Comparison of ENCODE assay signal across 1 cellular context in the genomic region with DNA sequence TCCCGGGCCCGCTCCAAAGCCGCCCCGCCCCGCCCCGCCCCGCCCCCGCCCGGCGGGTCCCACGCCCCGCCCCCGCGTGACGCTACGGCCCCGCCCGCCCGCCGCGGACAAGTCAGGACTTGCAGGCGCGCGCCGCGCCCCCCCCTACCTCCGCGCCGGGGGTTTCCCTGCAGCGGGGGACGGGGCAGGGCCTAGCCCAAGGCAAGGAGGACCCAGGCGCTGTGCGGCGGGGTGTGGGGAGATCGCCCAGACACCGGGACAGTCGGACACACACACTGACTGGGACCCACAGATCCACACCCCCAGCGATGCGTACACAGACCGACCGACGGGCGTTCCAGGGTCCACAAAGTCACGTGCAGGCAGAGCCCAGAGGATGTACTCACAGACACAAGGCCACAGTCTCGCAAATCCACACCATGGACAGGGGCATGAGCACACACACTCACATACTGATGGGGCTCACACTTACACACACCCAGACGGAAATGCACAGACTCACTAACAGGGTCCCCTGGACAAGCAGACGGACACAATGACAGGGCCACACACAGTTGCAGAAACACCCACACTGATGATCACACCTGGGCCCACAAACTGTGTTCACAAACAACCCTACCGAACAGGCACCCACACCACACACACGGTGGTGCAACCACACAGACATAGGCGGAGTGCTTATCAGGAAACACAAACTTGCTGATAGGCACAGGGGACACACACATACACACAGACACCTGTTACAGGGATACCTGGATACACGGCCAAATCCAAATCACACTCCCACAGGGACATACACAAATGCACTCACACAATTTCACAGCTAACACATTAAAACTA.
A peak's percentile ranks its signal among the peaks of the same experiment; 100 is the strongest.
TF ChIP-seq lines count a peak whose summit lies in the region.

No MANE protein-coding gene starts in this region.

TF ChIP-seq in GM12878, 131 proteins besides CTCF, POLR2A, EP300 and RAD21 (continued from another document and continues in another):
- TF ChIP-seq ZNF24 (IDR thresholded peaks at IDR 0.05) (no peak), FOXM1 (IDR thresholded peaks at IDR 0.05; ENCODE audit: low read depth, low read length) (no peak), CHD2 (IDR thresholded peaks at IDR 0.05; ENCODE audit: borderline replicate concordance, low read depth, low read length) (peak; percentile 79), KDM1A (IDR thresholded peaks at IDR 0.05; ENCODE audit: borderline replicate concordance) (no peak), CBX3 (IDR thresholded peaks at IDR 0.05; ENCODE audit: borderline replicate concordance, low read depth) (no peak), MTA3 (IDR thresholded peaks at IDR 0.05; ENCODE audit: borderline replicate concordance, low read length) (no peak), LARP7 (IDR thresholded peaks at IDR 0.05) (peak; percentile 64), PAX5 (IDR thresholded peaks at IDR 0.05; ENCODE audit: borderline replicate concordance, low read depth, low read length) (peak; percentile 75), EED (IDR thresholded peaks at IDR 0.05; ENCODE audit: low read depth) (0 out of 2 replicates have a peak, but pooled peaks have one; percentile 19), NFYA (IDR thresholded peaks at IDR 0.05; ENCODE audit: borderline replicate concordance, low read depth, low read length) (no peak), ZZZ3 (IDR thresholded peaks at IDR 0.05; ENCODE audit: control insufficient read depth, insufficient read length, low read depth) (no peak), TCF3 (IDR thresholded peaks at IDR 0.05; ENCODE audit: borderline replicate concordance, insufficient read depth, low read depth, low read length) (peak; percentile 51; the same call in 1 of the 2 replicates), SMARCA5 (IDR thresholded peaks at IDR 0.05) (peak; percentile 38; the same call in 1 of the 2 replicates), CBX5 (IDR thresholded peaks at IDR 0.05; ENCODE audit: low read depth) (no peak), CHD4 (IDR thresholded peaks at IDR 0.05) (no peak), RAD51 (IDR thresholded peaks at IDR 0.05) (peak; percentile 74; the same call in 1 of the 2 replicates), RUNX3 (IDR thresholded peaks at IDR 0.05; ENCODE audit: low read length) (no peak; the same call in 1 of the 2 replicates), HCFC1 (IDR thresholded peaks at IDR 0.05; ENCODE audit: low read length) (no peak), TARDBP (IDR thresholded peaks at IDR 0.05; ENCODE audit: borderline replicate concordance) (0 out of 2 replicates have a peak, but pooled peaks have one; percentile 73), HDGF (IDR thresholded peaks at IDR 0.05) (peak; percentile 96), CEBPB (IDR thresholded peaks at IDR 0.05; ENCODE audit: borderline replicate concordance in 1 of 2, low read depth in 2 of 2, low read length in 2 of 2) (no peak), HDAC6 (IDR thresholded peaks at IDR 0.05; ENCODE audit: unreplicated experiment) (no peak), IKZF2 (IDR thresholded peaks at IDR 0.05) (peak; percentile 23 to 59; a peak in 2 of 4 replicates), NR2C2 (IDR thresholded peaks at IDR 0.05; ENCODE audit: borderline replicate concordance, control insufficient read depth, insufficient read length, low read depth) (no peak), NR2F1 (conservative IDR thresholded peaks at IDR 0.05) (no peak), EGR1 (IDR thresholded peaks at IDR 0.05; ENCODE audit: borderline replicate concordance in 1 of 2, low read depth in 2 of 2, low read length in 2 of 2) (peak in 1 of 2 experiments; percentile 73; a peak in 2 of 3 replicates), SUPT20H (IDR thresholded peaks at IDR 0.05; ENCODE audit: borderline replicate concordance, control insufficient read depth, low read depth, low read length) (no peak), TBL1XR1 (IDR thresholded peaks at IDR 0.05; ENCODE audit: low read depth, low read length) (peak; percentile 72; the same call in 1 of the 2 replicates), MTA2 (IDR thresholded peaks at IDR 0.05; ENCODE audit: low read depth) (peak; percentile 45), POU2F2 (IDR thresholded peaks at IDR 0.05; ENCODE audit: borderline replicate concordance, low read depth, low read length) (peak; percentile 55; the same call in 1 of the 3 replicates), JUNB (IDR thresholded peaks at IDR 0.05) (no peak)
- TF ChIP-seq, protein P1, sequence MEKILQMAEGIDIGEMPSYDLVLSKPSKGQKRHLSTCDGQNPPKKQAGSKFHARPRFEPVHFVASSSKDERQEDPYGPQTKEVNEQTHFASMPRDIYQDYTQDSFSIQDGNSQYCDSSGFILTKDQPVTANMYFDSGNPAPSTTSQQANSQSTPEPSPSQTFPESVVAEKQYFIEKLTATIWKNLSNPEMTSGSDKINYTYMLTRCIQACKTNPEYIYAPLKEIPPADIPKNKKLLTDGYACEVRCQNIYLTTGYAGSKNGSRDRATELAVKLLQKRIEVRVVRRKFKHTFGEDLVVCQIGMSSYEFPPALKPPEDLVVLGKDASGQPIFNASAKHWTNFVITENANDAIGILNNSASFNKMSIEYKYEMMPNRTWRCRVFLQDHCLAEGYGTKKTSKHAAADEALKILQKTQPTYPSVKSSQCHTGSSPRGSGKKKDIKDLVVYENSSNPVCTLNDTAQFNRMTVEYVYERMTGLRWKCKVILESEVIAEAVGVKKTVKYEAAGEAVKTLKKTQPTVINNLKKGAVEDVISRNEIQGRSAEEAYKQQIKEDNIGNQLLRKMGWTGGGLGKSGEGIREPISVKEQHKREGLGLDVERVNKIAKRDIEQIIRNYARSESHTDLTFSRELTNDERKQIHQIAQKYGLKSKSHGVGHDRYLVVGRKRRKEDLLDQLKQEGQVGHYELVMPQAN (conservative IDR thresholded peaks at IDR 0.05), result peak; percentile 28; the same call in 1 of the 2 replicates
- TF ChIP-seq, protein P2, sequence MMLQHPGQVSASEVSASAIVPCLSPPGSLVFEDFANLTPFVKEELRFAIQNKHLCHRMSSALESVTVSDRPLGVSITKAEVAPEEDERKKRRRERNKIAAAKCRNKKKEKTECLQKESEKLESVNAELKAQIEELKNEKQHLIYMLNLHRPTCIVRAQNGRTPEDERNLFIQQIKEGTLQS (IDR thresholded peaks at IDR 0.05; ENCODE audit: borderline replicate concordance, extremely low read depth, low read depth, low read length), result no peak
- TF ChIP-seq, protein P3, sequence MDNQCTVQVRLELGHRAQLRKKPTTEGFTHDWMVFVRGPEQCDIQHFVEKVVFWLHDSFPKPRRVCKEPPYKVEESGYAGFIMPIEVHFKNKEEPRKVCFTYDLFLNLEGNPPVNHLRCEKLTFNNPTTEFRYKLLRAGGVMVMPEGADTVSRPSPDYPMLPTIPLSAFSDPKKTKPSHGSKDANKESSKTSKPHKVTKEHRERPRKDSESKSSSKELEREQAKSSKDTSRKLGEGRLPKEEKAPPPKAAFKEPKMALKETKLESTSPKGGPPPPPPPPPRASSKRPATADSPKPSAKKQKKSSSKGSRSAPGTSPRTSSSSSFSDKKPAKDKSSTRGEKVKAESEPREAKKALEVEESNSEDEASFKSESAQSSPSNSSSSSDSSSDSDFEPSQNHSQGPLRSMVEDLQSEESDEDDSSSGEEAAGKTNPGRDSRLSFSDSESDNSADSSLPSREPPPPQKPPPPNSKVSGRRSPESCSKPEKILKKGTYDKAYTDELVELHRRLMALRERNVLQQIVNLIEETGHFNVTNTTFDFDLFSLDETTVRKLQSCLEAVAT (IDR thresholded peaks at IDR 0.05), result peak; percentile 86; the same call in 1 of the 2 replicates
- TF ChIP-seq, protein P4, sequence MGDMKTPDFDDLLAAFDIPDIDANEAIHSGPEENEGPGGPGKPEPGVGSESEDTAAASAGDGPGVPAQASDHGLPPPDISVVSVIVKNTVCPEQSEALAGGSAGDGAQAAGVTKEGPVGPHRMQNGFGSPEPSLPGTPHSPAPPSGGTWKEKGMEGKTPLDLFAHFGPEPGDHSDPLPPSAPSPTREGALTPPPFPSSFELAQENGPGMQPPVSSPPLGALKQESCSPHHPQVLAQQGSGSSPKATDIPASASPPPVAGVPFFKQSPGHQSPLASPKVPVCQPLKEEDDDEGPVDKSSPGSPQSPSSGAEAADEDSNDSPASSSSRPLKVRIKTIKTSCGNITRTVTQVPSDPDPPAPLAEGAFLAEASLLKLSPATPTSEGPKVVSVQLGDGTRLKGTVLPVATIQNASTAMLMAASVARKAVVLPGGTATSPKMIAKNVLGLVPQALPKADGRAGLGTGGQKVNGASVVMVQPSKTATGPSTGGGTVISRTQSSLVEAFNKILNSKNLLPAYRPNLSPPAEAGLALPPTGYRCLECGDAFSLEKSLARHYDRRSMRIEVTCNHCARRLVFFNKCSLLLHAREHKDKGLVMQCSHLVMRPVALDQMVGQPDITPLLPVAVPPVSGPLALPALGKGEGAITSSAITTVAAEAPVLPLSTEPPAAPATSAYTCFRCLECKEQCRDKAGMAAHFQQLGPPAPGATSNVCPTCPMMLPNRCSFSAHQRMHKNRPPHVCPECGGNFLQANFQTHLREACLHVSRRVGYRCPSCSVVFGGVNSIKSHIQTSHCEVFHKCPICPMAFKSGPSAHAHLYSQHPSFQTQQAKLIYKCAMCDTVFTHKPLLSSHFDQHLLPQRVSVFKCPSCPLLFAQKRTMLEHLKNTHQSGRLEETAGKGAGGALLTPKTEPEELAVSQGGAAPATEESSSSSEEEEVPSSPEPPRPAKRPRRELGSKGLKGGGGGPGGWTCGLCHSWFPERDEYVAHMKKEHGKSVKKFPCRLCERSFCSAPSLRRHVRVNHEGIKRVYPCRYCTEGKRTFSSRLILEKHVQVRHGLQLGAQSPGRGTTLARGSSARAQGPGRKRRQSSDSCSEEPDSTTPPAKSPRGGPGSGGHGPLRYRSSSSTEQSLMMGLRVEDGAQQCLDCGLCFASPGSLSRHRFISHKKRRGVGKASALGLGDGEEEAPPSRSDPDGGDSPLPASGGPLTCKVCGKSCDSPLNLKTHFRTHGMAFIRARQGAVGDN (IDR thresholded peaks at IDR 0.05), result peak; percentile 81; the same call in 1 of the 2 replicates
- TF ChIP-seq, protein P5, sequence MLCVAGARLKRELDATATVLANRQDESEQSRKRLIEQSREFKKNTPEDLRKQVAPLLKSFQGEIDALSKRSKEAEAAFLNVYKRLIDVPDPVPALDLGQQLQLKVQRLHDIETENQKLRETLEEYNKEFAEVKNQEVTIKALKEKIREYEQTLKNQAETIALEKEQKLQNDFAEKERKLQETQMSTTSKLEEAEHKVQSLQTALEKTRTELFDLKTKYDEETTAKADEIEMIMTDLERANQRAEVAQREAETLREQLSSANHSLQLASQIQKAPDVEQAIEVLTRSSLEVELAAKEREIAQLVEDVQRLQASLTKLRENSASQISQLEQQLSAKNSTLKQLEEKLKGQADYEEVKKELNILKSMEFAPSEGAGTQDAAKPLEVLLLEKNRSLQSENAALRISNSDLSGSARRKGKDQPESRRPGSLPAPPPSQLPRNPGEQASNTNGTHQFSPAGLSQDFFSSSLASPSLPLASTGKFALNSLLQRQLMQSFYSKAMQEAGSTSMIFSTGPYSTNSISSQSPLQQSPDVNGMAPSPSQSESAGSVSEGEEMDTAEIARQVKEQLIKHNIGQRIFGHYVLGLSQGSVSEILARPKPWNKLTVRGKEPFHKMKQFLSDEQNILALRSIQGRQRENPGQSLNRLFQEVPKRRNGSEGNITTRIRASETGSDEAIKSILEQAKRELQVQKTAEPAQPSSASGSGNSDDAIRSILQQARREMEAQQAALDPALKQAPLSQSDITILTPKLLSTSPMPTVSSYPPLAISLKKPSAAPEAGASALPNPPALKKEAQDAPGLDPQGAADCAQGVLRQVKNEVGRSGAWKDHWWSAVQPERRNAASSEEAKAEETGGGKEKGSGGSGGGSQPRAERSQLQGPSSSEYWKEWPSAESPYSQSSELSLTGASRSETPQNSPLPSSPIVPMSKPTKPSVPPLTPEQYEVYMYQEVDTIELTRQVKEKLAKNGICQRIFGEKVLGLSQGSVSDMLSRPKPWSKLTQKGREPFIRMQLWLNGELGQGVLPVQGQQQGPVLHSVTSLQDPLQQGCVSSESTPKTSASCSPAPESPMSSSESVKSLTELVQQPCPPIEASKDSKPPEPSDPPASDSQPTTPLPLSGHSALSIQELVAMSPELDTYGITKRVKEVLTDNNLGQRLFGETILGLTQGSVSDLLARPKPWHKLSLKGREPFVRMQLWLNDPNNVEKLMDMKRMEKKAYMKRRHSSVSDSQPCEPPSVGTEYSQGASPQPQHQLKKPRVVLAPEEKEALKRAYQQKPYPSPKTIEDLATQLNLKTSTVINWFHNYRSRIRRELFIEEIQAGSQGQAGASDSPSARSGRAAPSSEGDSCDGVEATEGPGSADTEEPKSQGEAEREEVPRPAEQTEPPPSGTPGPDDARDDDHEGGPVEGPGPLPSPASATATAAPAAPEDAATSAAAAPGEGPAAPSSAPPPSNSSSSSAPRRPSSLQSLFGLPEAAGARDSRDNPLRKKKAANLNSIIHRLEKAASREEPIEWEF (IDR thresholded peaks at IDR 0.05; ENCODE audit: insufficient replicate concordance, low read depth, low read length), result no peak
- TF ChIP-seq, protein P6, sequence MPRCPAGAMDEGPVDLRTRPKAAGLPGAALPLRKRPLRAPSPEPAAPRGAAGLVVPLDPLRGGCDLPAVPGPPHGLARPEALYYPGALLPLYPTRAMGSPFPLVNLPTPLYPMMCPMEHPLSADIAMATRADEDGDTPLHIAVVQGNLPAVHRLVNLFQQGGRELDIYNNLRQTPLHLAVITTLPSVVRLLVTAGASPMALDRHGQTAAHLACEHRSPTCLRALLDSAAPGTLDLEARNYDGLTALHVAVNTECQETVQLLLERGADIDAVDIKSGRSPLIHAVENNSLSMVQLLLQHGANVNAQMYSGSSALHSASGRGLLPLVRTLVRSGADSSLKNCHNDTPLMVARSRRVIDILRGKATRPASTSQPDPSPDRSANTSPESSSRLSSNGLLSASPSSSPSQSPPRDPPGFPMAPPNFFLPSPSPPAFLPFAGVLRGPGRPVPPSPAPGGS (IDR thresholded peaks at IDR 0.05; ENCODE audit: borderline replicate concordance, insufficient read depth, low read depth, low read length, poor library complexity, severe bottlenecking), result peak; percentile 95
- TF ChIP-seq, protein P7, sequence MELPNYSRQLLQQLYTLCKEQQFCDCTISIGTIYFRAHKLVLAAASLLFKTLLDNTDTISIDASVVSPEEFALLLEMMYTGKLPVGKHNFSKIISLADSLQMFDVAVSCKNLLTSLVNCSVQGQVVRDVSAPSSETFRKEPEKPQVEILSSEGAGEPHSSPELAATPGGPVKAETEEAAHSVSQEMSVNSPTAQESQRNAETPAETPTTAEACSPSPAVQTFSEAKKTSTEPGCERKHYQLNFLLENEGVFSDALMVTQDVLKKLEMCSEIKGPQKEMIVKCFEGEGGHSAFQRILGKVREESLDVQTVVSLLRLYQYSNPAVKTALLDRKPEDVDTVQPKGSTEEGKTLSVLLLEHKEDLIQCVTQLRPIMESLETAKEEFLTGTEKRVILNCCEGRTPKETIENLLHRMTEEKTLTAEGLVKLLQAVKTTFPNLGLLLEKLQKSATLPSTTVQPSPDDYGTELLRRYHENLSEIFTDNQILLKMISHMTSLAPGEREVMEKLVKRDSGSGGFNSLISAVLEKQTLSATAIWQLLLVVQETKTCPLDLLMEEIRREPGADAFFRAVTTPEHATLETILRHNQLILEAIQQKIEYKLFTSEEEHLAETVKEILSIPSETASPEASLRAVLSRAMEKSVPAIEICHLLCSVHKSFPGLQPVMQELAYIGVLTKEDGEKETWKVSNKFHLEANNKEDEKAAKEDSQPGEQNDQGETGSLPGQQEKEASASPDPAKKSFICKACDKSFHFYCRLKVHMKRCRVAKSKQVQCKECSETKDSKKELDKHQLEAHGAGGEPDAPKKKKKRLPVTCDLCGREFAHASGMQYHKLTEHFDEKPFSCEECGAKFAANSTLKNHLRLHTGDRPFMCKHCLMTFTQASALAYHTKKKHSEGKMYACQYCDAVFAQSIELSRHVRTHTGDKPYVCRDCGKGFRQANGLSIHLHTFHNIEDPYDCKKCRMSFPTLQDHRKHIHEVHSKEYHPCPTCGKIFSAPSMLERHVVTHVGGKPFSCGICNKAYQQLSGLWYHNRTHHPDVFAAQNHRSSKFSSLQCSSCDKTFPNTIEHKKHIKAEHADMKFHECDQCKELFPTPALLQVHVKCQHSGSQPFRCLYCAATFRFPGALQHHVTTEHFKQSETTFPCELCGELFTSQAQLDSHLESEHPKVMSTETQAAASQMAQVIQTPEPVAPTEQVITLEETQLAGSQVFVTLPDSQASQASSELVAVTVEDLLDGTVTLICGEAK (IDR thresholded peaks at IDR 0.05; ENCODE audit: borderline replicate concordance), result no peak
